Comparison of ENCODE assay signal across 9 cellular contexts in the genomic region with DNA sequence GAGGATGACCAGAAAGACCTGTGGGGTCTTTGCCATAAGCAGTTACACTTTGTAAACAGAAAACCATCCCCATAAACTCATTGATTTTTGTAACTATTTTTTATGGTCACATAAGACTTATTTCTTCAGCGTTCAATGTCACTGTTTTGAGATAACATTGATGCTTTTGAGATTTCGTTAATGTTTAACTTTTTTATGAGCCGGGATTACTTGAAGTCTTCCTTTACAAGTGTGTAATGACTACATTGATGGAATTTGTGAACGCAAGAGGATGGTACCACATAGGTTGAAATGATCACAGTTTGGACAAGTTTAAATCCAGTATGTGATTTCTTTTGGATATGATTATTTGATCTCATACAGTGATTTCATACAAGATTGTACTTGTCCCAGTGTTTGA. TPM values are rescaled to one million over a fixed set of nuclear protein-coding genes. Genes with fewer than 3 reads are reported as not detected.
DNase-seq lines count a peak whose midpoint lies in the region; ATAC-seq, FAIRE-seq and TF ChIP-seq lines count a peak whose summit lies in the region.
"Had no signal": no experiment of that assay in that cellular context is flagged by ENCODE, and none has a peak within 500 bp of the region (broad histone marks: within the 10 kb centered on the region; RNA-seq: fewer than 3 reads in every experiment).

No MANE protein-coding gene starts in this region.

- no peak for DNase-seq in CD4-positive, CD25-positive, alpha-beta regulatory T cell
- peak; percentile 84 for DNase-seq in LoVo (ENCODE audit: low spot score)
- DNase-seq in dorsolateral prefrontal cortex = no peak
- no peak for DNase-seq in neural crest cell (ENCODE audit: low read depth, low spot score)
- no peak for DNase-seq in NCI-H1694 treated with DMSO at 0.1 percent for 48 hours (lab: John Stamatoyannopoulos, UW)
- no peak for DNase-seq in GM12892 (ENCODE audit: insufficient read length)
- DNase-seq in lower leg skin (ENCODE audit: low spot score in 2 of 2) = no peak
- DNase-seq: MV-4-11 had no signal

- no peaks in the 10 kb centered on the region for H3K36me3 Mint-ChIP-seq in CD4-positive, CD25-positive, alpha-beta regulatory T cell
- H3K36me3 Mint-ChIP-seq in neural crest cell (ENCODE audit: low read depth) = peaks cover 8% of the 10 kb centered on the region

- peaks cover 30% of the 10 kb centered on the region for H3K4me1 ChIP-seq in CD4-positive, CD25-positive, alpha-beta regulatory T cell (ENCODE audit: control insufficient read depth, insufficient read depth, low read length, poor library complexity, severe bottlenecking)

- TF ChIP-seq POLR2A in GM12892 (IDR thresholded peaks at IDR 0.05; ENCODE audit: low read depth, low read length) (no peak), lower leg skin (IDR thresholded peaks at IDR 0.05) (no peak)

- no peak for ATAC-seq in CD4-positive, CD25-positive, alpha-beta regulatory T cell (ENCODE audit: low read depth in 2 of 2)
- ATAC-seq in GM21515 (IDR thresholded peaks at IDR 0.05; ENCODE audit: unreplicated experiment) = no peak

- H3K4me3 Mint-ChIP-seq in CD4-positive, CD25-positive, alpha-beta regulatory T cell = peak overlapping the region; percentile 90 to 94 (median 93)
- H3K4me3 Mint-ChIP-seq in neural crest cell = peak overlapping the region; percentile 93

- peaks cover 42 to 59% (median 51%) of the 10 kb centered on the region in 4 donors for H3K4me1 Mint-ChIP-seq in CD4-positive, CD25-positive, alpha-beta regulatory T cell
- peaks cover 46% of the 10 kb centered on the region for H3K4me1 Mint-ChIP-seq in neural crest cell

- FAIRE-seq in GM12892 (lab: Jason Lieb, UNC) = no peak

- TF ChIP-seq CTCF in dorsolateral prefrontal cortex (IDR thresholded peaks at IDR 0.05 in 54 of 56, conservative IDR thresholded peaks at IDR 0.05 in 2 of 56; ENCODE audit: low read depth in 1 of 56, partially characterized antibody in 56 of 56) (no peak), neural crest cell (conservative IDR thresholded peaks at IDR 0.05) (no peak), lower leg skin (IDR thresholded peaks at IDR 0.05) (no peak)

- H3K27me3 ChIP-seq in CD4-positive, CD25-positive, alpha-beta regulatory T cell (ENCODE audit: control insufficient read depth, insufficient read depth, low read length) = no peaks in the 10 kb centered on the region
- H3K27me3 ChIP-seq in dorsolateral prefrontal cortex = no peaks in the 10 kb centered on the region

- no peak overlapping the region for H3K27ac ChIP-seq in CD4-positive, CD25-positive, alpha-beta regulatory T cell (ENCODE audit: insufficient read depth, low read length, poor library complexity, severe bottlenecking)
- H3K27ac ChIP-seq in dorsolateral prefrontal cortex = peak overlapping the region in 48 of 59 donors; percentile 3 to 100 (median 98)

- peak overlapping the region; percentile 79 for H3K4me3 ChIP-seq in CD4-positive, CD25-positive, alpha-beta regulatory T cell (ENCODE audit: low read depth, low read length)
- H3K4me3 ChIP-seq in dorsolateral prefrontal cortex (peak overlapping the region; percentile 64 to 98 (median 88)), lower leg skin (ENCODE audit: low read depth, poor library complexity, severe bottlenecking) (no peak overlapping the region)

- intact Hi-C loops in dorsolateral prefrontal cortex (cut with DNase I) (loop anchor here (10.0 kb wide), 3 partner anchors 211 to 521 kb away; no protein-coding TSS in a partner anchor), lower leg skin (cut with DNase I; ENCODE audit: low total_unique reads) (no loop called here)

- H3K27ac Mint-ChIP-seq in CD4-positive, CD25-positive, alpha-beta regulatory T cell = no peak overlapping the region
- H3K27ac Mint-ChIP-seq in neural crest cell (ENCODE audit: unreplicated experiment) = no peak overlapping the region

- no peaks in the 10 kb centered on the region for H3K27me3 Mint-ChIP-seq in CD4-positive, CD25-positive, alpha-beta regulatory T cell
- H3K27me3 Mint-ChIP-seq in neural crest cell (ENCODE audit: low read depth) = no peaks in the 10 kb centered on the region

- H3K9me3 Mint-ChIP-seq in CD4-positive, CD25-positive, alpha-beta regulatory T cell = peaks cover 0 to 1% (median 0%) of the 10 kb centered on the region in 7 donors
- no peaks in the 10 kb centered on the region for H3K9me3 Mint-ChIP-seq in neural crest cell

- H3K36me3 ChIP-seq in CD4-positive, CD25-positive, alpha-beta regulatory T cell (ENCODE audit: control insufficient read depth, insufficient read depth, low read length) = no peaks in the 10 kb centered on the region

- no peaks in the 10 kb centered on the region for H3K9me3 ChIP-seq in CD4-positive, CD25-positive, alpha-beta regulatory T cell (ENCODE audit: control insufficient read depth in 2 of 2, low read length in 2 of 2)

- WGBS in lower leg skin, 2 donors = 55 to 64% methylated on average over 4 of the region's 4 CpGs

RNA-seq across cellular contexts. Expression of gene SLC12A2, which starts 1.8 kb away (rescaled TPM):
- 16.8 TPM for total RNA-seq in CD4-positive, CD25-positive, alpha-beta regulatory T cell
- polyA plus RNA-seq in CD4-positive, CD25-positive, alpha-beta regulatory T cell = 1 to 10 TPM; 3.3 to 6.0 (median 4.7) TPM
- total RNA-seq in dorsolateral prefrontal cortex = 100 to 1,000 TPM in 18 of 120 experiments, 10 to 100 TPM in 102; 48.4 to 191 (median 77.9) TPM
- total RNA-seq in neural crest cell = 31.3 and 31.7 TPM in 2 replicates
- 8.6 TPM for polyA plus RNA-seq in GM12892 (2012; ENCODE audit: missing spikeins)
- total RNA-seq in lower leg skin = 100 to 1,000 TPM in 2 of 4 donors, 10 to 100 TPM in 2; 61.2 to 267 (median 172) TPM
